Comparison of ENCODE assay signal across 9 cellular contexts in genomic region chr1:41811051-41811795, GRCh38.
DNase-seq lines count a peak whose midpoint lies in the region; ATAC-seq, FAIRE-seq and TF ChIP-seq lines count a peak whose summit lies in the region.
"Had no signal": no experiment of that assay in that cellular context is flagged by ENCODE, and none has a peak within 500 bp of the region (broad histone marks: within the 10 kb centered on the region; RNA-seq: fewer than 3 reads in every experiment).

No MANE protein-coding gene starts in this region.

- peaks cover 57% of the 10 kb centered on the region for H3K4me1 Mint-ChIP-seq in activated CD4-positive, alpha-beta T cell treated with anti-CD3 and anti-CD28 coated beads for 36 hours
- H3K4me1 Mint-ChIP-seq in effector memory CD8-positive, alpha-beta T cell (ENCODE audit: low read depth in 2 of 2), result peaks cover 42 to 45% of the 10 kb centered on the region in 2 donors

- H3K79me2 ChIP-seq in osteoblast (ENCODE audit: insufficient read depth, low read length) (no peaks in the 10 kb centered on the region), OCI-LY7 (ENCODE audit: insufficient read depth, low read depth, low read length) (no peaks in the 10 kb centered on the region)

- no peaks in the 10 kb centered on the region for H3K36me3 Mint-ChIP-seq in activated CD4-positive, alpha-beta T cell treated with anti-CD3 and anti-CD28 coated beads for 36 hours (ENCODE audit: low read depth)
- H3K36me3 Mint-ChIP-seq in effector memory CD8-positive, alpha-beta T cell (ENCODE audit: insufficient read depth), result peaks cover 11% of the 10 kb centered on the region

- POLR2A ChIA-PET in activated CD4-positive, alpha-beta T cell treated with anti-CD3 and anti-CD28 coated beads for 36 hours (lab: Charles Lee), result no interaction called here
- POLR2A ChIA-PET in OCI-LY7 (lab: Charles Lee), result no interaction called here

- peak; percentile 80 for DNase-seq in activated CD4-positive, alpha-beta T cell treated with anti-CD3 and anti-CD28 coated beads for 36 hours
- DNase-seq in activated CD4-positive, alpha-beta T cell treated with anti-CD3 and anti-CD28 coated beads for 1 hour, result no peak
- peak; percentile 37 to 50 (median 38) for DNase-seq in effector memory CD8-positive, alpha-beta T cell
- DNase-seq in stimulated activated naive CD8-positive, alpha-beta T cell treated with anti-CD3 and anti-CD28 coated beads, Interleukin-15, Interleukin-2, amounts not matched to agents 100 U/mL and 50 U/mL, for 24 hours, result peak; percentile 62
- no peak for DNase-seq in osteoblast (ENCODE audit: insufficient read length, low spot score, missing footprints)
- no peak for DNase-seq in OCI-LY7 (ENCODE audit: low spot score)
- DNase-seq in small intestine, result no peak
- DNase-seq: left ventricle myocardium inferior had no signal

- H3K4me1 ChIP-seq in osteoblast (ENCODE audit: insufficient read depth, low read length) (peaks cover 15% of the 10 kb centered on the region), OCI-LY7 (ENCODE audit: insufficient read depth, low read length, poor library complexity, severe bottlenecking) (no peaks in the 10 kb centered on the region), small intestine (ENCODE audit: control insufficient read depth in 2 of 2, insufficient read depth in 1 of 2, low read depth in 1 of 2, low read length in 1 of 2) (no peaks in the 10 kb centered on the region)

- H4K20me1 ChIP-seq in osteoblast (ENCODE audit: insufficient read depth, low read length), result no peaks in the 10 kb centered on the region
- no peaks in the 10 kb centered on the region for H4K20me1 ChIP-seq in OCI-LY7 (ENCODE audit: insufficient read depth, low read length)

- H3K4me3 ChIP-seq in osteoblast (ENCODE audit: insufficient read depth, low read length) (no peak overlapping the region), OCI-LY7 (ENCODE audit: low read depth, low read length, poor library complexity, severe bottlenecking) (no peak overlapping the region), small intestine (ENCODE audit: low read depth in 1 of 2, low read length in 2 of 2) (no peak overlapping the region)
- H3K4me3 ChIP-seq: left ventricle myocardium inferior had no signal

- H2AFZ ChIP-seq in osteoblast (ENCODE audit: low read length) (no peak overlapping the region), OCI-LY7 (ENCODE audit: low read length) (no peak overlapping the region)

- H3K36me3 ChIP-seq in osteoblast (ENCODE audit: insufficient read depth, low read length) (no peaks in the 10 kb centered on the region), OCI-LY7 (ENCODE audit: insufficient read depth, low read length) (no peaks in the 10 kb centered on the region), small intestine (ENCODE audit: control insufficient read depth in 2 of 2, insufficient read depth in 2 of 2, low read length in 2 of 2) (no peaks in the 10 kb centered on the region)
- H3K36me3 ChIP-seq: left ventricle myocardium inferior had no signal

- H3K27ac ChIP-seq in osteoblast (ENCODE audit: low read depth, low read length), result no peak overlapping the region
- H3K27ac ChIP-seq in OCI-LY7 (ENCODE audit: low read depth, low read length, poor library complexity, severe bottlenecking), result no peak overlapping the region
- H3K27ac ChIP-seq in small intestine (ENCODE audit: low read depth in 1 of 2, low read length in 1 of 2), result no peak overlapping the region

- TF ChIP-seq CTCF in osteoblast (IDR thresholded peaks at IDR 0.05; ENCODE audit: extremely low read depth, low read depth, low read length), result no peak
- no peak for TF ChIP-seq CTCF in OCI-LY7 (conservative IDR thresholded peaks at IDR 0.05; ENCODE audit: low read length)

- H3K9me2 ChIP-seq in OCI-LY7 (ENCODE audit: insufficient read depth, low read length), result no peaks in the 10 kb centered on the region

- H3K9me3 ChIP-seq in osteoblast (ENCODE audit: low read depth, low read length) (no peaks in the 10 kb centered on the region), OCI-LY7 (ENCODE audit: low read length) (no peaks in the 10 kb centered on the region), small intestine (ENCODE audit: control insufficient read depth, low read depth) (no peaks in the 10 kb centered on the region)
- H3K9me3 ChIP-seq: left ventricle myocardium inferior had no signal

- 44 to 52% (median 46%) methylated on average over 7 of the region's 7 CpGs for WGBS in small intestine, 3 donors

- intact Hi-C loops in activated CD4-positive, alpha-beta T cell treated with anti-CD3 and anti-CD28 coated beads for 36 hours (cut with DNase I, micrococcal nuclease), result loop anchor here (1.0 to 10.0 kb wide), 4 partner anchors 224 to 361 kb away; no protein-coding TSS in a partner anchor
- intact Hi-C loops in OCI-LY7 (cut with micrococcal nuclease; ENCODE audit: unreplicated experiment), result no loop called here

- H3K27me3 ChIP-seq in osteoblast (ENCODE audit: insufficient read depth, low read length) (no peaks in the 10 kb centered on the region), small intestine (ENCODE audit: control insufficient read depth in 2 of 2, insufficient read depth in 2 of 2, low read length in 2 of 2) (no peaks in the 10 kb centered on the region)

- no peak overlapping the region for H3K4me3 Mint-ChIP-seq in activated CD4-positive, alpha-beta T cell treated with anti-CD3 and anti-CD28 coated beads for 36 hours
- peak overlapping the region; percentile 1 to 39 for H3K4me3 Mint-ChIP-seq in effector memory CD8-positive, alpha-beta T cell

- ATAC-seq in activated CD4-positive, alpha-beta T cell treated with anti-CD3 and anti-CD28 coated beads for 36 hours, result peak; percentile 80
- ATAC-seq in activated CD4-positive, CD25-positive, alpha-beta regulatory T cell treated with anti-CD3 and anti-CD28 coated beads, Interleukin-2, amount 50 U/mL, for 24 hours, result peak; percentile 91 to 92
- peak; percentile 81 for ATAC-seq in effector memory CD8-positive, alpha-beta T cell (replicated peaks)
- peak; percentile 79 for ATAC-seq in stimulated activated naive CD8-positive, alpha-beta T cell treated with anti-CD3 and anti-CD28 coated beads, Interleukin-15, Interleukin-2, amounts not matched to agents 100 U/mL and 50 U/mL, for 24 hours

- FAIRE-seq in small intestine (lab: Jason Lieb, UNC), result no peak

- no peaks in the 10 kb centered on the region for H3K27me3 Mint-ChIP-seq in activated CD4-positive, alpha-beta T cell treated with anti-CD3 and anti-CD28 coated beads for 36 hours
- H3K27me3 Mint-ChIP-seq in effector memory CD8-positive, alpha-beta T cell, result no peaks in the 10 kb centered on the region

- CTCF ChIA-PET in activated CD4-positive, alpha-beta T cell treated with anti-CD3 and anti-CD28 coated beads for 36 hours (lab: Charles Lee), result interaction anchor here (0.5 to 1.9 kb wide), 21 partner anchors 9 to 361 kb away, joined by 3 to 16 read pairs (median 4); no protein-coding TSS in a partner anchor
- CTCF ChIA-PET in OCI-LY7 (lab: Charles Lee; ENCODE audit: unreplicated experiment), result interaction anchor here (0.6 kb wide), 1 partner anchor 1400 kb away, joined by 4 read pairs; no protein-coding TSS in a partner anchor

- peak overlapping the region; percentile 29 for H3K27ac Mint-ChIP-seq in activated CD4-positive, alpha-beta T cell treated with anti-CD3 and anti-CD28 coated beads for 36 hours
- H3K27ac Mint-ChIP-seq in effector memory CD8-positive, alpha-beta T cell, result peak overlapping the region; percentile 49 to 91

- H3K9me3 Mint-ChIP-seq in activated CD4-positive, alpha-beta T cell treated with anti-CD3 and anti-CD28 coated beads for 36 hours (ENCODE audit: low read depth), result no peaks in the 10 kb centered on the region
- H3K9me3 Mint-ChIP-seq in effector memory CD8-positive, alpha-beta T cell, result no peaks in the 10 kb centered on the region

- no TSS peak for BruUV-seq in OCI-LY7 (replicated peaks; lab: Mats Ljungman, UMichigan)

- H3K4me2 ChIP-seq in osteoblast (ENCODE audit: insufficient read depth, low read length), result no peak overlapping the region
- H3K4me2 ChIP-seq in OCI-LY7 (ENCODE audit: low read length), result no peak overlapping the region

Comparison
In these comparisons a context has a peak if more than half of its experiments do, and no peak if none do; other contexts are left out.
1. DNase-seq: peak in activated CD4-positive, alpha-beta T cell treated with anti-CD3 and anti-CD28 coated beads for 36 hours (single experiment), effector memory CD8-positive, alpha-beta T cell (3 of 3) and stimulated activated naive CD8-positive, alpha-beta T cell treated with anti-CD3 and anti-CD28 coated beads, Interleukin-15, Interleukin-2, amounts not matched to agents 100 U/mL and 50 U/mL, for 24 hours (single experiment); none in activated CD4-positive, alpha-beta T cell treated with anti-CD3 and anti-CD28 coated beads for 1 hour (single experiment), osteoblast (single experiment), OCI-LY7 (single experiment) and small intestine (single experiment).
2. Peak in every context shown above with its lines, with median percentiles within 50 percentile points of each other: ATAC-seq.